Comparison of ENCODE assay signal across 31 cellular contexts in genomic region chr12:65707051-65707450, GRCh38.
"Had no signal": no experiment of that assay in that cellular context is flagged by ENCODE, and none has a peak within 500 bp of the region (broad histone marks: within the 10 kb centered on the region; RNA-seq: fewer than 3 reads in every experiment).

No MANE protein-coding gene starts in this region.

- H3K27ac ChIP-seq: body of pancreas, brain microvascular endothelial cell, breast epithelium, VCaP had no signal

- ATAC-seq: activated CD8-positive, alpha-beta memory T cell treated with anti-CD3 and anti-CD28 coated beads, Interleukin-2, amount 10 ng/mL, durations not matched to agents 7 days and 5 days; activated CD8-positive, alpha-beta T cell treated with anti-CD3 and anti-CD28 coated beads, Interleukin-2, amount 10 ng/mL, durations not matched to agents 7 days and 5 days; activated naive CD8-positive, alpha-beta T cell treated with anti-CD3 and anti-CD28 coated beads, Interleukin-2, amount 50 U/mL, for 24 hours; body of pancreas had no signal

- H3K4me1 ChIP-seq: body of pancreas, breast epithelium had no signal

- DNase-seq: activated B cell treated with CpG ODN at 0.5 μM for 24 hours; activated CD4-positive, alpha-beta memory T cell treated with anti-CD3 and anti-CD28 coated beads, Interleukin-2, amount 10 ng/mL, durations not matched to agents 7 days and 5 days; activated CD4-positive, alpha-beta T cell treated with anti-CD3 and anti-CD28 coated beads for 4 hours; activated CD4-positive, alpha-beta T cell treated with anti-CD3 and anti-CD28 coated beads, Interleukin-2, amount 10 ng/mL, durations not matched to agents 24 days and 14 days; activated CD4-positive, alpha-beta T cell treated with anti-CD3 and anti-CD28 coated beads, Interleukin-2, amount 50 U/mL, for 1 hour; activated CD4-positive, alpha-beta T cell treated with anti-CD3 and anti-CD28 coated beads, Interleukin-2, amount 50 U/mL, for 48 hours; activated CD4-positive, CD25-positive, alpha-beta regulatory T cell treated with anti-CD3 and anti-CD28 coated beads, Interleukin-2, amount 50 U/mL, for 72 hours; activated CD8-positive, alpha-beta memory T cell treated with anti-CD3 and anti-CD28 coated beads for 24 hours; activated CD8-positive, alpha-beta memory T cell treated with anti-CD3 and anti-CD28 coated beads, Interleukin-2, amount 10 ng/mL, durations not matched to agents 7 days and 5 days; activated CD8-positive, alpha-beta memory T cell treated with anti-CD3 and anti-CD28 coated beads, Interleukin-2, amount 50 U/mL, for 48 hours; activated CD8-positive, alpha-beta T cell treated with anti-CD3 and anti-CD28 coated beads, Interleukin-2, amount 10 ng/mL, durations not matched to agents 7 days and 5 days; activated effector memory CD4-positive, alpha-beta T cell treated with Interleukin-2 at 50 U/mL for 16 hours; activated gamma-delta T cell; activated naive CD4-positive, alpha-beta T cell treated with anti-CD3 and anti-CD28 coated beads, Interleukin-2, amount 10 ng/mL, durations not matched to agents 7 days and 5 days; activated naive CD4-positive, alpha-beta T cell treated with Interleukin-2 at 50 U/mL for 16 hours; activated naive CD8-positive, alpha-beta T cell treated with anti-CD3 and anti-CD28 coated beads, Interleukin-2, amount 10 ng/mL, durations not matched to agents 7 days and 5 days; activated naive CD8-positive, alpha-beta T cell treated with anti-CD3 and anti-CD28 coated beads, Interleukin-2, amount 50 U/mL, for 24 hours; activated T-cell treated with anti-CD3 and anti-CD28 coated beads, Interleukin-2, amount 50 U/mL, for 24 hours; activated T-cell treated with anti-CD3 and anti-CD28 coated beads, Interleukin-2, amount 50 U/mL, for 48 hours; amniotic stem cell; aorta; body of pancreas; brain microvascular endothelial cell; central memory CD4-positive, alpha-beta T cell; T-helper 1 cell; T-helper 2 cell; T-helper 9 cell had no signal

- FAIRE-seq: astrocyte, TTC549 had no signal

- H3K27me3 ChIP-seq: body of pancreas, brain microvascular endothelial cell, breast epithelium had no signal

- H3K36me3 ChIP-seq: brain microvascular endothelial cell, breast epithelium had no signal

- H3K4me3 ChIP-seq: body of pancreas, breast epithelium had no signal
